ENCODE assay signal across 19 cellular contexts in genomic region chr2:152284398-152284797, GRCh38.
"Had no signal": no experiment of that assay in that cellular context is flagged by ENCODE, and none has a peak within 500 bp of the region (broad histone marks: within the 10 kb centered on the region; RNA-seq: fewer than 3 reads in every experiment).

No MANE protein-coding gene starts in this region.

- ATAC-seq: activated T-cell treated with anti-CD3 and anti-CD28 coated beads, Interleukin-2, amount 50 U/mL, for 72 hours; effector memory CD8-positive, alpha-beta T cell; lower lobe of right lung; naive thymus-derived CD4-positive, alpha-beta T cell; right cardiac atrium; stimulated activated naive B cell treated with anti-CD40 and anti-IgM and Interleukin-4, amounts not matched to agents 10 μg/mL and 1 μg/mL and 100 μg/mL, for 72 hours had no signal

- H3K9me3 ChIP-seq: ascending aorta, lower lobe of right lung, neutrophil had no signal

- H3K4me3 ChIP-seq: ascending aorta, lower lobe of right lung had no signal

- H3K4me1 ChIP-seq: ascending aorta, lower lobe of right lung had no signal

- DNase-seq: activated CD4-positive, alpha-beta memory T cell treated with anti-CD3 and anti-CD28 coated beads, Interleukin-2, amount 10 ng/mL, durations not matched to agents 7 days and 5 days; activated CD4-positive, alpha-beta T cell treated with anti-CD3 and anti-CD28 coated beads for 1 hour; activated gamma-delta T cell treated with Interleukin-2 at 50 U/mL for 16 hours; activated naive CD8-positive, alpha-beta T cell treated with anti-CD3 and anti-CD28 coated beads, Interleukin-2, amount 10 ng/mL, durations not matched to agents 7 days and 5 days; activated T-cell treated with anti-CD3 and anti-CD28 coated beads, Interleukin-2, amount 50 U/mL, for 72 hours; central memory CD4-positive, alpha-beta T cell; effector memory CD8-positive, alpha-beta T cell; glutamatergic neuron; left cardiac atrium; lower lobe of right lung; midbrain; naive thymus-derived CD4-positive, alpha-beta T cell; right cardiac atrium; stimulated activated CD4-positive, alpha-beta T cell treated with anti-CD3 and anti-CD28 coated beads, Interleukin-1b, Interleukin-23, amount 100 ng/mL, for 48 hours; stimulated activated naive B cell treated with anti-CD40 and anti-IgM and Interleukin-4, amounts not matched to agents 10 μg/mL and 1 μg/mL and 100 μg/mL, for 72 hours; substantia nigra; trophoblast cell had no signal

- H3K36me3 ChIP-seq: ascending aorta, lower lobe of right lung, neutrophil had no signal
